Comparison of ENCODE assay signal across 8 cellular contexts in genomic region chr3:46359748-46360509, GRCh38. TPM values are rescaled to one million over a fixed set of nuclear protein-coding genes. Genes with fewer than 3 reads are reported as not detected.
A peak's percentile ranks its signal among the peaks of the same experiment; 100 is the strongest.
DNase-seq lines count a peak whose midpoint lies in the region; ATAC-seq, FAIRE-seq and TF ChIP-seq lines count a peak whose summit lies in the region.

No MANE protein-coding gene starts in this region.

- H3K4me1 Mint-ChIP-seq in CD4-positive, CD25-positive, alpha-beta regulatory T cell: peaks cover 16 to 50% (median 26%) of the 10 kb centered on the region in 4 donors

- no peaks in the 10 kb centered on the region for H3K36me3 ChIP-seq in CD4-positive, CD25-positive, alpha-beta regulatory T cell (ENCODE audit: control insufficient read depth, insufficient read depth, low read length)

- peak overlapping the region in 2 of 3 donors; percentile 44 to 78 for H3K27ac Mint-ChIP-seq in CD4-positive, CD25-positive, alpha-beta regulatory T cell

- FAIRE-seq in urothelium cell line (lab: Jason Lieb, UNC) (peak; percentile 80), HTR-8/SVneo (lab: Jason Lieb, UNC) (no peak)

- peak overlapping the region; percentile 34 for H3K27ac ChIP-seq in CD4-positive, CD25-positive, alpha-beta regulatory T cell (ENCODE audit: insufficient read depth, low read length, poor library complexity, severe bottlenecking)

- H3K9me3 Mint-ChIP-seq in CD4-positive, CD25-positive, alpha-beta regulatory T cell: peaks cover 0 to 3% (median 0%) of the 10 kb centered on the region in 7 donors

- ATAC-seq in CD4-positive, CD25-positive, alpha-beta regulatory T cell (ENCODE audit: low read depth in 2 of 2): peak; percentile 47 to 63
- ATAC-seq in GM21360 (IDR thresholded peaks at IDR 0.05; ENCODE audit: unreplicated experiment) (peak; percentile 79), esophagus mucosa (no peak), HG03460 (IDR thresholded peaks at IDR 0.05; ENCODE audit: unreplicated experiment) (no peak)

- peaks cover 4% of the 10 kb centered on the region for H3K27me3 Mint-ChIP-seq in CD4-positive, CD25-positive, alpha-beta regulatory T cell

- no peaks in the 10 kb centered on the region for H3K36me3 Mint-ChIP-seq in CD4-positive, CD25-positive, alpha-beta regulatory T cell

- no peak for TF ChIP-seq CTCF in epithelial cell of proximal tubule (conservative IDR thresholded peaks at IDR 0.05; ENCODE audit: low read depth, low read length)

- peaks cover 18% of the 10 kb centered on the region for H3K4me1 ChIP-seq in CD4-positive, CD25-positive, alpha-beta regulatory T cell (ENCODE audit: control insufficient read depth, insufficient read depth, low read length, poor library complexity, severe bottlenecking)

- peak overlapping the region in 3 of 4 donors; percentile 3 to 61 (median 36) for H3K4me3 Mint-ChIP-seq in CD4-positive, CD25-positive, alpha-beta regulatory T cell

- H3K9me3 ChIP-seq in CD4-positive, CD25-positive, alpha-beta regulatory T cell (ENCODE audit: control insufficient read depth in 2 of 2, low read length in 2 of 2): no peaks in the 10 kb centered on the region

- DNase-seq in CD4-positive, CD25-positive, alpha-beta regulatory T cell: peak in 1 of 3 donors; percentile 55
- DNase-seq in NCI-H2107 (lab: John Stamatoyannopoulos, UW) (peak; percentile 47), epithelial cell of proximal tubule (ENCODE audit: low read depth) (peak; percentile 50), urothelium cell line (ENCODE audit: low spot score) (no peak), HTR-8/SVneo (ENCODE audit: insufficient read length, low spot score) (no peak)

- H3K4me3 ChIP-seq in CD4-positive, CD25-positive, alpha-beta regulatory T cell (ENCODE audit: low read depth, low read length): peak overlapping the region; percentile 29
- H3K4me3 ChIP-seq in epithelial cell of proximal tubule (ENCODE audit: low read depth, low read length): no peak overlapping the region

- no peaks in the 10 kb centered on the region for H3K27me3 ChIP-seq in CD4-positive, CD25-positive, alpha-beta regulatory T cell (ENCODE audit: control insufficient read depth, insufficient read depth, low read length)

RNA-seq across cellular contexts. Expression of gene CCR2, which starts 6.0 kb away (rescaled TPM):
- 9.5 TPM for total RNA-seq in CD4-positive, CD25-positive, alpha-beta regulatory T cell
- 10 to 100 TPM; 14.4 to 25.6 (median 16.5) TPM for polyA plus RNA-seq in CD4-positive, CD25-positive, alpha-beta regulatory T cell
- total RNA-seq in epithelial cell of proximal tubule (not detected in 2 replicates), esophagus mucosa (0.48 TPM)

RNA-seq across cellular contexts. Expression of gene CCR5, which starts 10.8 kb away (rescaled TPM):
- 18.2 TPM for total RNA-seq in CD4-positive, CD25-positive, alpha-beta regulatory T cell
- 10 to 100 TPM; 10.9 to 18.6 (median 15.7) TPM for polyA plus RNA-seq in CD4-positive, CD25-positive, alpha-beta regulatory T cell
- not detected in 2 replicates for total RNA-seq in epithelial cell of proximal tubule
- 0.28 TPM for total RNA-seq in esophagus mucosa

RNA-seq across cellular contexts. Expression of gene CCRL2, which starts 47.1 kb away (rescaled TPM):
- total RNA-seq in CD4-positive, CD25-positive, alpha-beta regulatory T cell: 10.6 TPM
- polyA plus RNA-seq in CD4-positive, CD25-positive, alpha-beta regulatory T cell: 1 to 10 TPM; 1.4 to 2.2 (median 1.9) TPM
- total RNA-seq in epithelial cell of proximal tubule: not detected in 2 replicates
- 0.24 TPM for total RNA-seq in esophagus mucosa

Comparison
In these comparisons a context has a peak if more than half of its experiments do, and no peak if none do; other contexts are left out.
1. ATAC-seq: peak in CD4-positive, CD25-positive, alpha-beta regulatory T cell (2 of 2) and GM21360 (single experiment); none in esophagus mucosa (single experiment) and HG03460 (single experiment).
2. DNase-seq: peak in NCI-H2107 (single experiment) and epithelial cell of proximal tubule (single experiment); none in urothelium cell line (single experiment) and HTR-8/SVneo (single experiment).
3. RNA of gene CCR5, which starts 10.8 kb away (total RNA-seq): 18.2 TPM in CD4-positive, CD25-positive, alpha-beta regulatory T cell (single experiment); 0.28 TPM in esophagus mucosa (single experiment) and not detected in epithelial cell of proximal tubule; every median in the first group is over 10 times any median in the second.